Comparison of ENCODE assay signal across 1 cellular context in the genomic region with DNA sequence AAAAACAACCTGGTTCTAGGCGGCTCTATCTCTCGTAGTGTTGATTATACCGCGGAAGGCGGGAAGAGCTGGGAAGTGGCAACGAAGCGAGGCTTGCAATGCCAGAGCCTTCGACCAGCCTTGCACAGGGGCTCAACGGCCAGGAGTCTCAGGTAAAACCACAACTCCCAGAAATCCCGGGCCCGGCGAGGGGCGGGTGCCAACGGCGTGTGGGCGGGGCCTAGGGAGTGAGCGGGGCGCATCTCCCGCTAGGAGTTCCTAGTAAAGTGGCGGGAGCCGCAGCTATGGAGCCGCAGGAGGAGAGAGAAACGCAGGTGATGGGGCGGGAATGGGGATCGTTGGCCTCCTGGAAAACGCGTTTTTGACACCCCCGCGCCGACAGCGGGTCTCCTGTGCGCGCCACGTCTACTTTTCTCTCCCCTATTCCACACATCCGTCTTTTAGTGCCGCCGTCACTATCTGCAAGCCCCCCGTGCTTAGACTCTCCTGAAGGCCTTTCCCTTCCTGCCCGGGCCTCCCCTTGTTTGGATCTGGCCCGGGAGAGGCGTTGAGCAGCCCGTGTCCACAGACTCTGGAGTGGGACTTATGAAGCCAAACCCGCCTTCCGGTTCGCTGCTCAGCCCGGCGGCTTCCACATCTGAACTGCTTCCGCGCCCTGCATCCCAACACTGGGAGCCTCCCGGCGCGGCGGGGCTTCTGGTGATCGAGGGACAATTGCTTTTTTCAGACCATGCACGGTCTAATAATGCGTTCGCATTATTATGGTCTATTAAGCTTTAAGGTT.
TF ChIP-seq lines count a peak whose summit lies in the region.

A gene with protein sequence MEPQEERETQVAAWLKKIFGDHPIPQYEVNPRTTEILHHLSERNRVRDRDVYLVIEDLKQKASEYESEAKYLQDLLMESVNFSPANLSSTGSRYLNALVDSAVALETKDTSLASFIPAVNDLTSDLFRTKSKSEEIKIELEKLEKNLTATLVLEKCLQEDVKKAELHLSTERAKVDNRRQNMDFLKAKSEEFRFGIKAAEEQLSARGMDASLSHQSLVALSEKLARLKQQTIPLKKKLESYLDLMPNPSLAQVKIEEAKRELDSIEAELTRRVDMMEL (plus strand): TSS at position 258 of the 784 bp plus-strand sequence. CDS start 27 bp downstream, at position 285.

TF ChIP-seq in HepG2, 621 proteins besides CTCF, POLR2A, EP300 and RAD21 (continued from another document and continues in another):
- TF ChIP-seq, protein P1, sequence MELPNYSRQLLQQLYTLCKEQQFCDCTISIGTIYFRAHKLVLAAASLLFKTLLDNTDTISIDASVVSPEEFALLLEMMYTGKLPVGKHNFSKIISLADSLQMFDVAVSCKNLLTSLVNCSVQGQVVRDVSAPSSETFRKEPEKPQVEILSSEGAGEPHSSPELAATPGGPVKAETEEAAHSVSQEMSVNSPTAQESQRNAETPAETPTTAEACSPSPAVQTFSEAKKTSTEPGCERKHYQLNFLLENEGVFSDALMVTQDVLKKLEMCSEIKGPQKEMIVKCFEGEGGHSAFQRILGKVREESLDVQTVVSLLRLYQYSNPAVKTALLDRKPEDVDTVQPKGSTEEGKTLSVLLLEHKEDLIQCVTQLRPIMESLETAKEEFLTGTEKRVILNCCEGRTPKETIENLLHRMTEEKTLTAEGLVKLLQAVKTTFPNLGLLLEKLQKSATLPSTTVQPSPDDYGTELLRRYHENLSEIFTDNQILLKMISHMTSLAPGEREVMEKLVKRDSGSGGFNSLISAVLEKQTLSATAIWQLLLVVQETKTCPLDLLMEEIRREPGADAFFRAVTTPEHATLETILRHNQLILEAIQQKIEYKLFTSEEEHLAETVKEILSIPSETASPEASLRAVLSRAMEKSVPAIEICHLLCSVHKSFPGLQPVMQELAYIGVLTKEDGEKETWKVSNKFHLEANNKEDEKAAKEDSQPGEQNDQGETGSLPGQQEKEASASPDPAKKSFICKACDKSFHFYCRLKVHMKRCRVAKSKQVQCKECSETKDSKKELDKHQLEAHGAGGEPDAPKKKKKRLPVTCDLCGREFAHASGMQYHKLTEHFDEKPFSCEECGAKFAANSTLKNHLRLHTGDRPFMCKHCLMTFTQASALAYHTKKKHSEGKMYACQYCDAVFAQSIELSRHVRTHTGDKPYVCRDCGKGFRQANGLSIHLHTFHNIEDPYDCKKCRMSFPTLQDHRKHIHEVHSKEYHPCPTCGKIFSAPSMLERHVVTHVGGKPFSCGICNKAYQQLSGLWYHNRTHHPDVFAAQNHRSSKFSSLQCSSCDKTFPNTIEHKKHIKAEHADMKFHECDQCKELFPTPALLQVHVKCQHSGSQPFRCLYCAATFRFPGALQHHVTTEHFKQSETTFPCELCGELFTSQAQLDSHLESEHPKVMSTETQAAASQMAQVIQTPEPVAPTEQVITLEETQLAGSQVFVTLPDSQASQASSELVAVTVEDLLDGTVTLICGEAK (IDR thresholded peaks at IDR 0.05): no peak
- TF ChIP-seq, protein P1 (CRISPR knock-in tag; IDR thresholded peaks at IDR 0.05): 0 out of 2 replicates have a peak, but pooled peaks have one; percentile 44
- TF ChIP-seq REL (CRISPR knock-in tag; conservative IDR thresholded peaks at IDR 0.05) (no peak), KDM1A (CRISPR knock-in tag; IDR thresholded peaks at IDR 0.05) (no peak), ELF1 (CRISPR knock-in tag; IDR thresholded peaks at IDR 0.05) (peak; percentile 66), BRD4 (CRISPR knock-in tag; IDR thresholded peaks at IDR 0.05) (0 out of 2 replicates have a peak, but pooled peaks have one; percentile 32), ZNF382 (CRISPR knock-in tag; IDR thresholded peaks at IDR 0.05; ENCODE audit: borderline replicate concordance) (no peak), DR1 (CRISPR knock-in tag; IDR thresholded peaks at IDR 0.05) (0 out of 2 replicates have a peak, but pooled peaks have one; percentile 17), CEBPG (CRISPR knock-in tag; IDR thresholded peaks at IDR 0.05) (0 out of 2 replicates have a peak, but pooled peaks have one; percentile 7), ZNF333 (CRISPR knock-in tag; IDR thresholded peaks at IDR 0.05; ENCODE audit: borderline replicate concordance) (peak; percentile 87; the same call in 1 of the 2 replicates), HDAC6 (IDR thresholded peaks at IDR 0.05; ENCODE audit: low read depth, low read length) (no peak), ZBTB1 (CRISPR knock-in tag; IDR thresholded peaks at IDR 0.05; ENCODE audit: borderline replicate concordance) (no peak), ZEB1 (IDR thresholded peaks at IDR 0.05; ENCODE audit: insufficient replicate concordance, low read depth) (no peak), SIN3B (IDR thresholded peaks at IDR 0.05; ENCODE audit: low read length) (no peak), ZNF292 (CRISPR knock-in tag; IDR thresholded peaks at IDR 0.05; ENCODE audit: borderline replicate concordance, low read depth) (peak; percentile 41; the same call in 1 of the 2 replicates), CEBPB (IDR thresholded peaks at IDR 0.05; ENCODE audit: borderline replicate concordance, low read depth, low read length) (no peak), ZNF569 (CRISPR knock-in tag; IDR thresholded peaks at IDR 0.05; ENCODE audit: borderline replicate concordance) (no peak), ZNF562 (CRISPR knock-in tag; IDR thresholded peaks at IDR 0.05; ENCODE audit: borderline replicate concordance) (no peak), HES4 (CRISPR knock-in tag; IDR thresholded peaks at IDR 0.05; ENCODE audit: borderline replicate concordance) (peak; percentile 75; the same call in 1 of the 2 replicates), ZNF329 (CRISPR knock-in tag; IDR thresholded peaks at IDR 0.05; ENCODE audit: low read depth) (no peak), ZBTB8A (CRISPR knock-in tag; IDR thresholded peaks at IDR 0.05; ENCODE audit: borderline replicate concordance, low read depth) (no peak), TCF7 (IDR thresholded peaks at IDR 0.05; ENCODE audit: low read depth) (no peak), FOXC1 (CRISPR knock-in tag; IDR thresholded peaks at IDR 0.05; ENCODE audit: borderline replicate concordance) (peak; percentile 79; the same call in 1 of the 2 replicates), ZNF451 (CRISPR knock-in tag; IDR thresholded peaks at IDR 0.05) (peak; percentile 62; the same call in 1 of the 2 replicates), SNAI1 (CRISPR knock-in tag; IDR thresholded peaks at IDR 0.05; ENCODE audit: borderline replicate concordance) (no peak)
- TF ChIP-seq, protein P2, sequence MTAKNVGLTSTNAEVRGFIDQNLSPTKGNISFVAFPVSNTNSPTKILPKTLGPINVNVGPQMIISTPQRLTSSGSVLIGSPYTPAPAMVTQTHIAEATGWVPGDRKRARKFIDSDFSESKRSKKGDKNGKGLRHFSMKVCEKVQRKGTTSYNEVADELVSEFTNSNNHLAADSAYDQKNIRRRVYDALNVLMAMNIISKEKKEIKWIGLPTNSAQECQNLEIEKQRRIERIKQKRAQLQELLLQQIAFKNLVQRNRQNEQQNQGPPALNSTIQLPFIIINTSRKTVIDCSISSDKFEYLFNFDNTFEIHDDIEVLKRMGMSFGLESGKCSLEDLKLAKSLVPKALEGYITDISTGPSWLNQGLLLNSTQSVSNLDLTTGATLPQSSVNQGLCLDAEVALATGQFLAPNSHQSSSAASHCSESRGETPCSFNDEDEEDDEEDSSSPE (CRISPR knock-in tag; IDR thresholded peaks at IDR 0.05): peak; percentile 85
- TF ChIP-seq, protein P3, sequence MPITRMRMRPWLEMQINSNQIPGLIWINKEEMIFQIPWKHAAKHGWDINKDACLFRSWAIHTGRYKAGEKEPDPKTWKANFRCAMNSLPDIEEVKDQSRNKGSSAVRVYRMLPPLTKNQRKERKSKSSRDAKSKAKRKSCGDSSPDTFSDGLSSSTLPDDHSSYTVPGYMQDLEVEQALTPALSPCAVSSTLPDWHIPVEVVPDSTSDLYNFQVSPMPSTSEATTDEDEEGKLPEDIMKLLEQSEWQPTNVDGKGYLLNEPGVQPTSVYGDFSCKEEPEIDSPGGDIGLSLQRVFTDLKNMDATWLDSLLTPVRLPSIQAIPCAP (CRISPR knock-in tag; IDR thresholded peaks at IDR 0.05; ENCODE audit: low read depth): 0 out of 2 replicates have a peak, but pooled peaks have one; percentile 67
- TF ChIP-seq, protein P4, sequence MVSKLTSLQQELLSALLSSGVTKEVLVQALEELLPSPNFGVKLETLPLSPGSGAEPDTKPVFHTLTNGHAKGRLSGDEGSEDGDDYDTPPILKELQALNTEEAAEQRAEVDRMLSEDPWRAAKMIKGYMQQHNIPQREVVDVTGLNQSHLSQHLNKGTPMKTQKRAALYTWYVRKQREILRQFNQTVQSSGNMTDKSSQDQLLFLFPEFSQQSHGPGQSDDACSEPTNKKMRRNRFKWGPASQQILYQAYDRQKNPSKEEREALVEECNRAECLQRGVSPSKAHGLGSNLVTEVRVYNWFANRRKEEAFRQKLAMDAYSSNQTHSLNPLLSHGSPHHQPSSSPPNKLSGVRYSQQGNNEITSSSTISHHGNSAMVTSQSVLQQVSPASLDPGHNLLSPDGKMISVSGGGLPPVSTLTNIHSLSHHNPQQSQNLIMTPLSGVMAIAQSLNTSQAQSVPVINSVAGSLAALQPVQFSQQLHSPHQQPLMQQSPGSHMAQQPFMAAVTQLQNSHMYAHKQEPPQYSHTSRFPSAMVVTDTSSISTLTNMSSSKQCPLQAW (CRISPR knock-in tag; IDR thresholded peaks at IDR 0.05): peak; percentile 59; the same call in 1 of the 2 replicates
- TF ChIP-seq, protein P5, sequence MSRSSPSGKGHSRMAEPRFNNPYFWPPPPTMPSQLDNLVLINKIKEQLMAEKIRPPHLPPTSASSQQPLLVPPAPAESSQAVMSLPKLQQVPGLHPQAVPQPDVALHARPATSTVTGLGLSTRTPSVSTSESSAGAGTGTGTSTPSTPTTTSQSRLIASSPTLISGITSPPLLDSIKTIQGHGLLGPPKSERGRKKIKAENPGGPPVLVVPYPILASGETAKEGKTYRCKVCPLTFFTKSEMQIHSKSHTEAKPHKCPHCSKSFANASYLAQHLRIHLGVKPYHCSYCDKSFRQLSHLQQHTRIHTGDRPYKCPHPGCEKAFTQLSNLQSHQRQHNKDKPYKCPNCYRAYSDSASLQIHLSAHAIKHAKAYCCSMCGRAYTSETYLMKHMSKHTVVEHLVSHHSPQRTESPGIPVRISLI (CRISPR knock-in tag; IDR thresholded peaks at IDR 0.05; ENCODE audit: borderline replicate concordance): no peak; the same call in 1 of the 2 replicates
- TF ChIP-seq, protein P6, sequence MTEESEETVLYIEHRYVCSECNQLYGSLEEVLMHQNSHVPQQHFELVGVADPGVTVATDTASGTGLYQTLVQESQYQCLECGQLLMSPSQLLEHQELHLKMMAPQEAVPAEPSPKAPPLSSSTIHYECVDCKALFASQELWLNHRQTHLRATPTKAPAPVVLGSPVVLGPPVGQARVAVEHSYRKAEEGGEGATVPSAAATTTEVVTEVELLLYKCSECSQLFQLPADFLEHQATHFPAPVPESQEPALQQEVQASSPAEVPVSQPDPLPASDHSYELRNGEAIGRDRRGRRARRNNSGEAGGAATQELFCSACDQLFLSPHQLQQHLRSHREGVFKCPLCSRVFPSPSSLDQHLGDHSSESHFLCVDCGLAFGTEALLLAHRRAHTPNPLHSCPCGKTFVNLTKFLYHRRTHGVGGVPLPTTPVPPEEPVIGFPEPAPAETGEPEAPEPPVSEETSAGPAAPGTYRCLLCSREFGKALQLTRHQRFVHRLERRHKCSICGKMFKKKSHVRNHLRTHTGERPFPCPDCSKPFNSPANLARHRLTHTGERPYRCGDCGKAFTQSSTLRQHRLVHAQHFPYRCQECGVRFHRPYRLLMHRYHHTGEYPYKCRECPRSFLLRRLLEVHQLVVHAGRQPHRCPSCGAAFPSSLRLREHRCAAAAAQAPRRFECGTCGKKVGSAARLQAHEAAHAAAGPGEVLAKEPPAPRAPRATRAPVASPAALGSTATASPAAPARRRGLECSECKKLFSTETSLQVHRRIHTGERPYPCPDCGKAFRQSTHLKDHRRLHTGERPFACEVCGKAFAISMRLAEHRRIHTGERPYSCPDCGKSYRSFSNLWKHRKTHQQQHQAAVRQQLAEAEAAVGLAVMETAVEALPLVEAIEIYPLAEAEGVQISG (CRISPR knock-in tag; IDR thresholded peaks at IDR 0.05): peak; percentile 79
- TF ChIP-seq, protein P7, sequence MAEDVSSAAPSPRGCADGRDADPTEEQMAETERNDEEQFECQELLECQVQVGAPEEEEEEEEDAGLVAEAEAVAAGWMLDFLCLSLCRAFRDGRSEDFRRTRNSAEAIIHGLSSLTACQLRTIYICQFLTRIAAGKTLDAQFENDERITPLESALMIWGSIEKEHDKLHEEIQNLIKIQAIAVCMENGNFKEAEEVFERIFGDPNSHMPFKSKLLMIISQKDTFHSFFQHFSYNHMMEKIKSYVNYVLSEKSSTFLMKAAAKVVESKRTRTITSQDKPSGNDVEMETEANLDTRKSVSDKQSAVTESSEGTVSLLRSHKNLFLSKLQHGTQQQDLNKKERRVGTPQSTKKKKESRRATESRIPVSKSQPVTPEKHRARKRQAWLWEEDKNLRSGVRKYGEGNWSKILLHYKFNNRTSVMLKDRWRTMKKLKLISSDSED (CRISPR knock-in tag; IDR thresholded peaks at IDR 0.05): 0 out of 2 replicates have a peak, but pooled peaks have one; percentile 23
- TF ChIP-seq, protein P8, sequence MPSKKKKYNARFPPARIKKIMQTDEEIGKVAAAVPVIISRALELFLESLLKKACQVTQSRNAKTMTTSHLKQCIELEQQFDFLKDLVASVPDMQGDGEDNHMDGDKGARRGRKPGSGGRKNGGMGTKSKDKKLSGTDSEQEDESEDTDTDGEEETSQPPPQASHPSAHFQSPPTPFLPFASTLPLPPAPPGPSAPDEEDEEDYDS (CRISPR knock-in tag; IDR thresholded peaks at IDR 0.05): peak; percentile 18; the same call in 1 of the 2 replicates
- TF ChIP-seq, protein P9, sequence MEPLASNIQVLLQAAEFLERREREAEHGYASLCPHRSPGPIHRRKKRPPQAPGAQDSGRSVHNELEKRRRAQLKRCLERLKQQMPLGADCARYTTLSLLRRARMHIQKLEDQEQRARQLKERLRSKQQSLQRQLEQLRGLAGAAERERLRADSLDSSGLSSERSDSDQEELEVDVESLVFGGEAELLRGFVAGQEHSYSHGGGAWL (CRISPR knock-in tag; IDR thresholded peaks at IDR 0.05): peak; percentile 67; the same call in 1 of the 2 replicates
